In the genomic region with DNA sequence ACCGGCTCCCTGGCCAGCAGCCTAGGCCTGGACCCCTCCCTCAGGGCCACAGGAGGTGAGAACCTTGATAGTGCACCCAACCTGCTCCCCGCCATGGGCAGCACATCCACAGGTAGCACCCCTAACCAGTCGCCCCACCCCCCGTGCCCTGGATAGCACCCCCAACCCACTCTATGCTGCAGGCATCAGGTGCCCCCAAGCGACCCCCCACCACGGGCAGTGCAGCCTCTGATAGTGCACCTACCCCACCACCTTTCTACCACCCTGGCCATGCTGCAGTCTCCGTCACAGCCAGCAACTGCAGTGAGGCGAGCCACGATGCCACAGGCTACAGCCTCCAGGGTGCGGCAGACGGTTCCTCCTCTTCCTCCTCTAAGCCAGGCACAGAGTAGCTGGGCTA, we compare ENCODE assay signal across 19 cellular contexts. TPM values are rescaled to one million over a fixed set of nuclear protein-coding genes. Genes with fewer than 3 reads are reported as not detected.
A peak's percentile ranks its signal among the peaks of the same experiment; 100 is the strongest.
DNase-seq lines count a peak whose midpoint lies in the region; ATAC-seq and TF ChIP-seq lines count a peak whose summit lies in the region.
"Had no signal": no experiment of that assay in that cellular context is flagged by ENCODE, and none has a peak within 500 bp of the region (broad histone marks: within the 10 kb centered on the region; RNA-seq: fewer than 3 reads in every experiment).

No MANE protein-coding gene starts in this region.

- H3K4me3 ChIP-seq in neuronal stem cell (ENCODE audit: low read length in 2 of 2) (no peak overlapping the region), upper lobe of right lung (no peak overlapping the region), vagina (no peak overlapping the region)
- H3K4me3 ChIP-seq: BLaER1 treated with 17β-estradiol and CSF1 and Interleukin-3, amounts not matched to agents 10 nM and 100 nM; GM12878 had no signal

- H3K27me3 Mint-ChIP-seq in stimulated activated naive CD8-positive, alpha-beta T cell treated with anti-CD3 and anti-CD28 coated beads, Interleukin-15, amount 100 ng/mL, for 72 hours = peaks cover 46% of the 10 kb centered on the region

- H3K36me3 ChIP-seq in neuronal stem cell (replicated peaks in 1 of 2; ENCODE audit: control insufficient read depth in 2 of 2, insufficient read depth in 2 of 2, low read length in 2 of 2) (no peaks in the 10 kb centered on the region), upper lobe of right lung (no peaks in the 10 kb centered on the region), vagina (no peaks in the 10 kb centered on the region)
- H3K36me3 ChIP-seq: BLaER1 treated with 17β-estradiol and CSF1 and Interleukin-3, amounts not matched to agents 10 nM and 100 nM had no signal

- H3K18ac ChIP-seq in neuronal stem cell (ENCODE audit: low read length) = peak overlapping the region; percentile 67

- H3K27ac ChIP-seq in neuronal stem cell (replicated peaks; ENCODE audit: low read length) (no peak overlapping the region), upper lobe of right lung (no peak overlapping the region), vagina (no peak overlapping the region)
- H3K27ac ChIP-seq: BLaER1 treated with 17β-estradiol and CSF1 and Interleukin-3, amounts not matched to agents 10 nM and 100 nM had no signal

- no peak overlapping the region for H3K4ac ChIP-seq in neuronal stem cell (ENCODE audit: low read length)

- peak overlapping the region; percentile 16 for H2BK15ac ChIP-seq in neuronal stem cell (ENCODE audit: low read length)

- H3K9me3 ChIP-seq in neuronal stem cell (replicated peaks in 1 of 2; ENCODE audit: control insufficient read depth in 2 of 2, insufficient read depth in 1 of 2, low read depth in 1 of 2, low read length in 2 of 2) (peaks cover 0 to 2% of the 10 kb centered on the region in 2 donors), upper lobe of right lung (no peaks in the 10 kb centered on the region), vagina (no peaks in the 10 kb centered on the region)
- H3K9me3 ChIP-seq: BLaER1 treated with 17β-estradiol and CSF1 and Interleukin-3, amounts not matched to agents 10 nM and 100 nM had no signal

- no peak overlapping the region for H3K23ac ChIP-seq in neuronal stem cell (ENCODE audit: low read depth, low read length, poor library complexity)

- no CpG with 5 or more reads among the region's 11 CpGs for WGBS in neuronal stem cell (ENCODE audit: extremely low coverage in 2 of 2, insufficient read length in 2 of 2, insufficient replicate concordance in 1 of 2), 2 donors

- H3K4me1 Mint-ChIP-seq in stimulated activated naive CD8-positive, alpha-beta T cell treated with anti-CD3 and anti-CD28 coated beads, Interleukin-15, amount 100 ng/mL, for 72 hours = no peaks in the 10 kb centered on the region
- H3K4me1 Mint-ChIP-seq: B cell had no signal

- no peak overlapping the region for H4K91ac ChIP-seq in neuronal stem cell (ENCODE audit: low read depth, low read length, poor library complexity)

- no peak overlapping the region for H3K4me3 Mint-ChIP-seq in stimulated activated naive CD8-positive, alpha-beta T cell treated with anti-CD3 and anti-CD28 coated beads, Interleukin-15, amount 100 ng/mL, for 72 hours
- H3K4me3 Mint-ChIP-seq: B cell; CD8-positive, alpha-beta T cell; HFFc6 had no signal

- no peak for DNase-seq in stimulated activated naive CD8-positive, alpha-beta T cell treated with anti-CD3 and anti-CD28 coated beads, Interleukin-15, amount 100 ng/mL, for 72 hours
- DNase-seq in stimulated activated naive CD8-positive, alpha-beta T cell treated with anti-CD3 and anti-CD28 coated beads, Interleukin-15, Interleukin-2, amounts not matched to agents 100 U/mL and 50 U/mL, for 24 hours = no peak
- no peak for DNase-seq in neuronal stem cell (ENCODE audit: low spot score)
- DNase-seq in upper lobe of right lung = no peak
- no peak for DNase-seq in vagina (ENCODE audit: extremely low spot score in 2 of 2)
- DNase-seq in COLO829 (ENCODE audit: low spot score) = no peak
- DNase-seq: CD8-positive, alpha-beta T cell; COR-L47; DMS 273 treated with DMSO at 0.1 percent for 48 hours; DMS53; DND-41; EL; GOT3; H7; HFFc6 had no signal

- H2AK5ac ChIP-seq in neuronal stem cell (ENCODE audit: low read depth, low read length) = no peak overlapping the region

- H2AFZ ChIP-seq in neuronal stem cell (ENCODE audit: low read length) = no peak overlapping the region

- H3K14ac ChIP-seq in neuronal stem cell (ENCODE audit: low read length) = no peak overlapping the region

- no peak overlapping the region for H2BK120ac ChIP-seq in neuronal stem cell (ENCODE audit: low read depth, low read length)

- H3K4me1 ChIP-seq in neuronal stem cell (ENCODE audit: control insufficient read depth in 2 of 2, insufficient read depth in 1 of 2, low read depth in 1 of 2, low read length in 2 of 2) (no peaks in the 10 kb centered on the region), upper lobe of right lung (no peaks in the 10 kb centered on the region), vagina (no peaks in the 10 kb centered on the region)
- H3K4me1 ChIP-seq: BLaER1 treated with 17β-estradiol and CSF1 and Interleukin-3, amounts not matched to agents 10 nM and 100 nM had no signal

- no peak overlapping the region for H3K4me2 ChIP-seq in neuronal stem cell (ENCODE audit: insufficient read depth, low read length, poor library complexity, severe bottlenecking)
- H3K4me2 ChIP-seq: BLaER1 treated with 17β-estradiol and CSF1 and Interleukin-3, amounts not matched to agents 10 nM and 100 nM had no signal

- TF ChIP-seq CTCF in upper lobe of right lung (IDR thresholded peaks at IDR 0.05) (no peak), vagina (IDR thresholded peaks at IDR 0.05) (no peak)

- H2BK12ac ChIP-seq in neuronal stem cell (ENCODE audit: low read length) = no peak overlapping the region

- H3K9ac ChIP-seq in neuronal stem cell (ENCODE audit: low read depth, low read length, poor library complexity) = no peak overlapping the region
- H3K9ac ChIP-seq: BLaER1 treated with 17β-estradiol and CSF1 and Interleukin-3, amounts not matched to agents 10 nM and 100 nM had no signal

- H3K27me3 ChIP-seq in neuronal stem cell (ENCODE audit: control insufficient read depth in 3 of 3, insufficient read depth in 3 of 3, low read depth in 1 of 3, low read length in 3 of 3) (no peaks in the 10 kb centered on the region), upper lobe of right lung (no peaks in the 10 kb centered on the region), vagina (no peaks in the 10 kb centered on the region)
- H3K27me3 ChIP-seq: BLaER1 treated with 17β-estradiol and CSF1 and Interleukin-3, amounts not matched to agents 10 nM and 100 nM had no signal

- no peak overlapping the region for H3K27ac Mint-ChIP-seq in stimulated activated naive CD8-positive, alpha-beta T cell treated with anti-CD3 and anti-CD28 coated beads, Interleukin-15, amount 100 ng/mL, for 72 hours
- H3K27ac Mint-ChIP-seq: B cell; CD8-positive, alpha-beta T cell; HFFc6 had no signal

- ATAC-seq in stimulated activated naive CD8-positive, alpha-beta T cell treated with anti-CD3 and anti-CD28 coated beads, Interleukin-15, amount 100 ng/mL, for 72 hours = peak; percentile 20
- ATAC-seq in stimulated activated naive CD8-positive, alpha-beta T cell treated with anti-CD3 and anti-CD28 coated beads, Interleukin-15, Interleukin-2, amounts not matched to agents 100 U/mL and 50 U/mL, for 24 hours = no peak
- peak; percentile 17 for ATAC-seq in upper lobe of right lung
- ATAC-seq: CD8-positive, alpha-beta T cell; GM12878; HCT116 had no signal

- no peak overlapping the region for H4K8ac ChIP-seq in neuronal stem cell (ENCODE audit: low read depth, low read length)

- intact Hi-C loops in upper lobe of right lung (cut with DNase I) = no loop called here
- intact Hi-C loops in vagina (cut with DNase I) = no loop called here

- no peaks in the 10 kb centered on the region for H3K9me3 Mint-ChIP-seq in stimulated activated naive CD8-positive, alpha-beta T cell treated with anti-CD3 and anti-CD28 coated beads, Interleukin-15, amount 100 ng/mL, for 72 hours
- H3K9me3 Mint-ChIP-seq: CD8-positive, alpha-beta T cell; HFFc6 had no signal

- no peak for TF ChIP-seq POLR2A in vagina (IDR thresholded peaks at IDR 0.05)

- no peak overlapping the region for H2BK5ac ChIP-seq in neuronal stem cell (ENCODE audit: low read length)

- H3K79me1 ChIP-seq in neuronal stem cell (ENCODE audit: low read depth, low read length) = peaks cover 3% of the 10 kb centered on the region

RNA-seq across cellular contexts. Expression of gene SOWAHC, which starts 55.6 kb away (rescaled TPM):
- 5.2 TPM for polyA plus RNA-seq in neuronal stem cell (2013, experiment 1 of 2)
- 5.1 TPM for polyA plus RNA-seq in neuronal stem cell (2013, experiment 2 of 2)
- total RNA-seq in upper lobe of right lung (19.9 TPM), vagina (25.5 TPM)

RNA-seq across cellular contexts. Expression of gene SEPTIN10, which starts 56.0 kb away (rescaled TPM):
- 71.3 TPM for polyA plus RNA-seq in neuronal stem cell (2013, experiment 1 of 2)
- 70.6 TPM for polyA plus RNA-seq in neuronal stem cell (2013, experiment 2 of 2)
- 83.7 TPM for total RNA-seq in upper lobe of right lung
- total RNA-seq in vagina = 107 TPM
- total RNA-seq: B cell had no signal
